Comparison of ENCODE assay signal across 16 cellular contexts in genomic region chr2:233400341-233400740, GRCh38. TPM values are rescaled to one million over a fixed set of nuclear protein-coding genes. Genes with fewer than 3 reads are reported as not detected.
DNase-seq lines count a peak whose midpoint lies in the region; ATAC-seq, FAIRE-seq and TF ChIP-seq lines count a peak whose summit lies in the region.
"Had no signal": no experiment of that assay in that cellular context is flagged by ENCODE, and none has a peak within 500 bp of the region (broad histone marks: within the 10 kb centered on the region; RNA-seq: fewer than 3 reads in every experiment).

No MANE protein-coding gene starts in this region.

- peak; percentile 27 for ATAC-seq in HepG2
- ATAC-seq: foreskin keratinocyte, Right ventricle myocardium inferior had no signal

- in situ Hi-C loops in HepG2 (cut with HindIII; ENCODE audit: extremely low pct_ligation_motif_present, low pct_unique_long_range_greater_than_20kb): no loop called here
- in situ Hi-C loops in HAP-1 (cut with MboI; ENCODE audit: low sequenced_read_pairs): no loop called here

- TF ChIP-seq EP300 in HepG2 (IDR thresholded peaks at IDR 0.05; ENCODE audit: low read depth in 2 of 2, low read length in 2 of 2): no peak
- TF ChIP-seq EP300 in HepG2 (CRISPR knock-in tag; IDR thresholded peaks at IDR 0.05; ENCODE audit: borderline replicate concordance): no peak

- no peak for FAIRE-seq in HepG2 (lab: Jason Lieb, UNC)

- H3K4me3 Mint-ChIP-seq in activated naive CD4-positive, alpha-beta T cell treated with anti-CD3 and anti-CD28 coated beads for 36 hours: no peak overlapping the region
- no peak overlapping the region for H3K4me3 Mint-ChIP-seq in activated CD4-positive, alpha-beta memory T cell treated with anti-CD3 and anti-CD28 coated beads, Interleukin-2, amount 10 ng/mL, durations not matched to agents 7 days and 5 days
- no peak overlapping the region for H3K4me3 Mint-ChIP-seq in chondrocyte (ENCODE audit: unreplicated experiment)
- H3K4me3 Mint-ChIP-seq: HFFc6 had no signal

- H3K36me3 ChIP-seq in HepG2 (replicated peaks in 1 of 2; ENCODE audit: control insufficient read depth in 1 of 2, insufficient read depth in 2 of 2, low read length in 2 of 2): peaks cover 0 to 13% of the 10 kb centered on the region in 2 experiments; a peak in 4 of 5 replicates
- H3K36me3 ChIP-seq in thymus (ENCODE audit: control insufficient read depth, insufficient read depth): peaks cover 3% of the 10 kb centered on the region
- peaks cover 10% of the 10 kb centered on the region; the same call in 1 of the 2 replicates for H3K36me3 ChIP-seq in HAP-1 (replicated peaks)

- no peak overlapping the region for H3K9ac ChIP-seq in HepG2 (ENCODE audit: insufficient read depth, low read depth, low read length)
- H3K9ac ChIP-seq: parathyroid adenoma had no signal

- no peaks in the 10 kb centered on the region for H3K27me3 ChIP-seq in HepG2 (ENCODE audit: control insufficient read depth in 1 of 2, insufficient read depth in 2 of 2, low read length in 2 of 2)
- no peaks in the 10 kb centered on the region for H3K27me3 ChIP-seq in thymus (ENCODE audit: control insufficient read depth, insufficient read depth)
- no peaks in the 10 kb centered on the region for H3K27me3 ChIP-seq in HAP-1 (ENCODE audit: low read depth)
- H3K27me3 ChIP-seq: foreskin keratinocyte, spleen had no signal

- H2AFZ ChIP-seq in HepG2 (ENCODE audit: low read length): no peak overlapping the region
- H2AFZ ChIP-seq: parathyroid adenoma had no signal

- H3K4me1 ChIP-seq in HepG2 (ENCODE audit: insufficient read depth, low read length): no peaks in the 10 kb centered on the region; the same call in 1 of the 2 replicates
- peaks cover 19% of the 10 kb centered on the region for H3K4me1 ChIP-seq in thymus (ENCODE audit: control insufficient read depth, insufficient read depth, low read length)
- no peaks in the 10 kb centered on the region for H3K4me1 ChIP-seq in HAP-1
- H3K4me1 ChIP-seq: foreskin keratinocyte, parathyroid adenoma had no signal

- POLR2A ChIA-PET in activated CD4-positive, alpha-beta memory T cell treated with anti-CD3 and anti-CD28 coated beads, Interleukin-2, amount 10 ng/mL, durations not matched to agents 7 days and 5 days (lab: Charles Lee): interaction anchor here (1.1 to 1.6 kb wide), 3 partner anchors 22 to 44 kb away, joined by 3 to 5 read pairs (median 4); no protein-coding TSS in a partner anchor
- POLR2A ChIA-PET in HepG2 (lab: Yijun Ruan, JAX): no interaction called here

- no peaks in the 10 kb centered on the region for H4K20me1 ChIP-seq in HepG2 (ENCODE audit: insufficient read depth, low read length)

- H3K27ac ChIP-seq in HepG2 (ENCODE audit: extremely low read length, insufficient read depth, low read length) (no peak overlapping the region), thymus (ENCODE audit: low read depth) (peak overlapping the region; percentile 20)
- H3K27ac ChIP-seq: foreskin keratinocyte, HL-60, parathyroid adenoma had no signal

- intact Hi-C loops in activated naive CD4-positive, alpha-beta T cell treated with anti-CD3 and anti-CD28 coated beads for 36 hours (cut with micrococcal nuclease): loop anchor here (5.0 kb wide), 2 partner anchors 48 to 133 kb away; partner anchors contain the start of gene DGKD
- intact Hi-C loops in HepG2 (cut with micrococcal nuclease; ENCODE audit: unreplicated experiment): loop anchor here (5.0 kb wide), 1 partner anchor 312 kb away; the partner anchor contains the start of gene UGT1A5

- H3K4me2 ChIP-seq in HepG2 (ENCODE audit: low read depth, low read length): no peak overlapping the region

- peak; percentile 32 for DNase-seq in activated naive CD4-positive, alpha-beta T cell treated with anti-CD3 and anti-CD28 coated beads for 36 hours
- DNase-seq in activated naive CD4-positive, alpha-beta T cell treated with anti-CD3 and anti-CD28 coated beads, Interleukin-2, amount 50 U/mL, for 16 hours: no peak
- no peak for DNase-seq in activated CD4-positive, alpha-beta memory T cell treated with anti-CD3 and anti-CD28 coated beads, Interleukin-2, amount 10 ng/mL, durations not matched to agents 7 days and 5 days
- DNase-seq in HepG2 (ENCODE audit: low spot score) (no peak), NOMO-1 treated with DMSO at 0.1 percent for 48 hours (lab: John Stamatoyannopoulos, UW; ENCODE audit: unreplicated experiment) (no peak), chondrocyte (ENCODE audit: low spot score) (no peak), HAP-1 (ENCODE audit: low spot score in 2 of 2) (no peak)
- DNase-seq: effector CD8-positive, alpha-beta T cell; foreskin keratinocyte; HFFc6; NCI-H2081; spleen had no signal

- no TSS peak for BruUV-seq in HepG2 (replicated peaks; lab: Mats Ljungman, UMichigan)

- H3K4me3 ChIP-seq in HepG2 (replicated peaks in 1 of 3; ENCODE audit: insufficient read depth in 1 of 3, low read depth in 2 of 3, low read length in 3 of 3) (no peak overlapping the region), thymus (ENCODE audit: low read length) (no peak overlapping the region), HAP-1 (no peak overlapping the region)
- H3K4me3 ChIP-seq: spleen had no signal

- H3K9me3 ChIP-seq in HepG2 (ENCODE audit: low read length) (no peaks in the 10 kb centered on the region), thymus (ENCODE audit: control insufficient read depth) (no peaks in the 10 kb centered on the region), HAP-1 (no peaks in the 10 kb centered on the region)
- H3K9me3 ChIP-seq: spleen had no signal

- 96% methylated on average over 6 of the region's 6 CpGs for WGBS in HepG2 (ENCODE audit: low lambda C conversion rate)
- 47% methylated on average over 6 of the region's 6 CpGs for WGBS in thymus

- no peak for TF ChIP-seq POLR2A in HepG2 (IDR thresholded peaks at IDR 0.05; ENCODE audit: insufficient read depth in 1 of 2, low read depth in 2 of 2, low read length in 2 of 2)

- no peak for TF ChIP-seq RAD21 in HepG2 (CRISPR knock-in tag; IDR thresholded peaks at IDR 0.05)

- H3K9me3 Mint-ChIP-seq in activated naive CD4-positive, alpha-beta T cell treated with anti-CD3 and anti-CD28 coated beads for 36 hours: no peaks in the 10 kb centered on the region
- no peaks in the 10 kb centered on the region for H3K9me3 Mint-ChIP-seq in activated CD4-positive, alpha-beta memory T cell treated with anti-CD3 and anti-CD28 coated beads, Interleukin-2, amount 10 ng/mL, durations not matched to agents 7 days and 5 days
- H3K9me3 Mint-ChIP-seq in chondrocyte (ENCODE audit: low read depth): peaks cover 4% of the 10 kb centered on the region
- H3K9me3 Mint-ChIP-seq: HFFc6 had no signal

- peaks cover 14% of the 10 kb centered on the region for H3K36me3 Mint-ChIP-seq in activated naive CD4-positive, alpha-beta T cell treated with anti-CD3 and anti-CD28 coated beads for 36 hours (ENCODE audit: low read depth)
- H3K36me3 Mint-ChIP-seq in activated CD4-positive, alpha-beta memory T cell treated with anti-CD3 and anti-CD28 coated beads, Interleukin-2, amount 10 ng/mL, durations not matched to agents 7 days and 5 days (ENCODE audit: low read depth): peaks cover 32% of the 10 kb centered on the region
- peaks cover 22% of the 10 kb centered on the region for H3K36me3 Mint-ChIP-seq in chondrocyte (ENCODE audit: low read depth)

- H3K27ac Mint-ChIP-seq in activated naive CD4-positive, alpha-beta T cell treated with anti-CD3 and anti-CD28 coated beads for 36 hours: peak overlapping the region; percentile 68
- H3K27ac Mint-ChIP-seq in activated CD4-positive, alpha-beta memory T cell treated with anti-CD3 and anti-CD28 coated beads, Interleukin-2, amount 10 ng/mL, durations not matched to agents 7 days and 5 days: peak overlapping the region; percentile 64
- no peak overlapping the region for H3K27ac Mint-ChIP-seq in chondrocyte (ENCODE audit: unreplicated experiment)
- H3K27ac Mint-ChIP-seq: HFFc6 had no signal

- H3K79me2 ChIP-seq in HepG2 (ENCODE audit: insufficient read depth, low read length): no peaks in the 10 kb centered on the region

- TF ChIP-seq CTCF in HepG2 (CRISPR knock-in tag; IDR thresholded peaks at IDR 0.05) (no peak), chondrocyte (IDR thresholded peaks at IDR 0.05) (no peak)

- peaks cover 64% of the 10 kb centered on the region for H3K4me1 Mint-ChIP-seq in activated naive CD4-positive, alpha-beta T cell treated with anti-CD3 and anti-CD28 coated beads for 36 hours (ENCODE audit: low read depth)
- peaks cover 44% of the 10 kb centered on the region for H3K4me1 Mint-ChIP-seq in activated CD4-positive, alpha-beta memory T cell treated with anti-CD3 and anti-CD28 coated beads, Interleukin-2, amount 10 ng/mL, durations not matched to agents 7 days and 5 days
- peaks cover 27% of the 10 kb centered on the region for H3K4me1 Mint-ChIP-seq in chondrocyte (ENCODE audit: low read depth)

- CTCF ChIA-PET in activated naive CD4-positive, alpha-beta T cell treated with anti-CD3 and anti-CD28 coated beads for 36 hours (lab: Charles Lee): interaction anchor here (0.7 to 10.3 kb wide), 4 partner anchors 10 to 39 kb away, joined by 3 to 207 read pairs (median 5); no protein-coding TSS in a partner anchor
- CTCF ChIA-PET in activated CD4-positive, alpha-beta memory T cell treated with anti-CD3 and anti-CD28 coated beads, Interleukin-2, amount 10 ng/mL, durations not matched to agents 7 days and 5 days (lab: Charles Lee): interaction anchor here (0.9 to 10.4 kb wide), 3 partner anchors 18 to 43 kb away, joined by 3 to 295 read pairs (median 8); no protein-coding TSS in a partner anchor
- CTCF ChIA-PET in HepG2 (lab: Yijun Ruan, JAX; ENCODE audit: low intra/inter-chr PET ratio, low total read pairs): no interaction called here

- H3K27me3 Mint-ChIP-seq in activated naive CD4-positive, alpha-beta T cell treated with anti-CD3 and anti-CD28 coated beads for 36 hours (ENCODE audit: low read depth): no peaks in the 10 kb centered on the region
- no peaks in the 10 kb centered on the region for H3K27me3 Mint-ChIP-seq in activated CD4-positive, alpha-beta memory T cell treated with anti-CD3 and anti-CD28 coated beads, Interleukin-2, amount 10 ng/mL, durations not matched to agents 7 days and 5 days
- no peaks in the 10 kb centered on the region for H3K27me3 Mint-ChIP-seq in chondrocyte (ENCODE audit: low read depth)

RNA-seq across cellular contexts. Expression of gene DGKD, which starts 46.0 kb away (rescaled TPM):
- total RNA-seq in activated naive CD4-positive, alpha-beta T cell treated with anti-CD3 and anti-CD28 coated beads for 36 hours: 10 to 100 TPM; 68.9 to 72.3 TPM
- 10 to 100 TPM; 77.8 to 78.3 TPM for total RNA-seq in activated CD4-positive, alpha-beta memory T cell treated with anti-CD3 and anti-CD28 coated beads, Interleukin-2, amount 10 ng/mL, durations not matched to agents 7 days and 5 days
- total RNA-seq in HepG2 (2016; rRNA removed; fragmentation: Illumina TruSeq; extraction: Trizol) (20.6 and 24.5 TPM in 2 replicates), chondrocyte (56.9 to 67.1 TPM (median 66.3 TPM) in 3 replicates)
- total RNA-seq in HepG2 (2016; cell fraction: cytosol; rRNA removed; fragmentation: Illumina TruSeq; extraction: Trizol; ENCODE audit: low read depth): 14.8 and 17.4 TPM in 2 replicates
- total RNA-seq in HepG2 (2016; cell fraction: insoluble cytoplasmic fraction; rRNA removed; fragmentation: Illumina TruSeq; extraction: Trizol): 16.3 and 24.8 TPM in 2 replicates
- 17.6 and 18.2 TPM in 2 replicates for total RNA-seq in HepG2 (2016; cell fraction: membrane; rRNA removed; fragmentation: Illumina TruSeq; extraction: Trizol)
- 42.7 and 44.6 TPM in 2 replicates for total RNA-seq in HepG2 (2016; cell fraction: nucleus; rRNA removed; fragmentation: Illumina TruSeq; extraction: Trizol)
- polyA plus RNA-seq in HepG2 (2011; rRNA removed) (33.2 and 40.3 TPM in 2 replicates), thymus (23.5 TPM)
- 13.1 and 13.6 TPM in 2 replicates for polyA plus RNA-seq in HepG2 (2011; cell fraction: cytosol; rRNA removed)
- polyA plus RNA-seq in HepG2 (2011; cell fraction: nucleus; rRNA removed): 303 and 327 TPM in 2 replicates
- 46.9 and 49.5 TPM in 2 replicates for polyA plus RNA-seq in HepG2 (2012)
- 5.9 and 7.2 TPM in 2 replicates for polyA plus RNA-seq in HepG2 (2016; cell fraction: cytosol; fragmentation: Illumina TruSeq; extraction: Trizol; ENCODE audit: low read depth)
- polyA plus RNA-seq in HepG2 (2016; cell fraction: insoluble cytoplasmic fraction; fragmentation: Illumina TruSeq; extraction: Trizol; ENCODE audit: low read depth): 8.2 and 10.8 TPM in 2 replicates
- polyA plus RNA-seq in HepG2 (2016; cell fraction: membrane; fragmentation: Illumina TruSeq; extraction: Trizol; ENCODE audit: low read depth): 5.2 and 5.9 TPM in 2 replicates
- 119 and 132 TPM in 2 replicates for polyA plus RNA-seq in HepG2 (2016; cell fraction: nucleus; fragmentation: Illumina TruSeq; extraction: Trizol; ENCODE audit: insufficient read depth, low read depth)
- polyA minus RNA-seq in HepG2 (2011; rRNA and poly(A)+ RNA removed; ENCODE audit: low replicate concordance): 44.8 and 91.4 TPM in 2 replicates
- 13.3 and 16.4 TPM in 2 replicates for polyA minus RNA-seq in HepG2 (2011; cell fraction: cytosol; rRNA and poly(A)+ RNA removed)
- 54.7 and 79.4 TPM in 2 replicates for polyA minus RNA-seq in HepG2 (2011; cell fraction: nucleus; rRNA and poly(A)+ RNA removed)
